Comparison of ENCODE assay signal across 8 cellular contexts in the genomic region with DNA sequence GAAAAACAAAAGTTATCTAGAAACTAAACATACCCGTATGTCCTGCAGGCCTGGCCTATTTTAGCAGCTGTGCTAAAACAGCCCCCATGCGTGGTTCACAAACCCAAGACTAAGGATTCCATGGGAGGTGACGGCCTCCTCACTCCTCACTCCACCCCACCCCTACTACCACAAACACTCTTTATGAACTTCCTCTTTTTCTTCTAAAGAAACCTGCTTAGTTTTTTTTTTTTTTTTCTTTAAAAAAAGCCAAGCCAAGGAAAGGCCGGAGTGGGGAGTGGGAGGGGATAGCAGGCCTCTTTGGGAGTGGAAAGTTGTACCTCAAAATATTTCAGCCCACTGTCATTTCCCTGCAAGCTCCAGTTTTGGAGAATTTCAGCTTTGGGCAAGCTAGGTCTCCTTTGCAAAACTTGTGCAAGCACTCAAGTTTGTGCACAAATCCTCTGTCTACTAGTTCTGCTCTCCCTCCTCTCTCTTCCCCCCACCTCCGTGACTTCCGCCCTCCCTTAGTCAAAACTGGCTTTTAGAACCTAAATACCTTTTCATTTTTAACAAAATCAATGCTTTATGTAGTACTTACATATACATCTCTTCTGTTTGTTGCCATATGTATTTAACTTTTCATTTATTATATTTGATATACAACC. TPM values are rescaled to one million over a fixed set of nuclear protein-coding genes. Genes with fewer than 3 reads are reported as not detected.
DNase-seq lines count a peak whose midpoint lies in the region; ATAC-seq, FAIRE-seq and TF ChIP-seq lines count a peak whose summit lies in the region.

No MANE protein-coding gene starts in this region.

- H3K4me1 Mint-ChIP-seq in activated CD4-positive, alpha-beta T cell treated with anti-CD3 and anti-CD28 coated beads, Interleukin-2, amount 10 ng/mL, durations not matched to agents 7 days and 5 days, result peaks cover 77% of the 10 kb centered on the region
- H3K4me1 Mint-ChIP-seq in neural crest cell, result peaks cover 24% of the 10 kb centered on the region

- peaks cover 3% of the 10 kb centered on the region for H3K9me3 Mint-ChIP-seq in activated CD4-positive, alpha-beta T cell treated with anti-CD3 and anti-CD28 coated beads, Interleukin-2, amount 10 ng/mL, durations not matched to agents 7 days and 5 days
- no peaks in the 10 kb centered on the region for H3K9me3 Mint-ChIP-seq in neural crest cell

- H2AFZ ChIP-seq in H1 (ENCODE audit: low read length), result peak overlapping the region; percentile 81; the same call in 1 of the 2 replicates

- H3K27ac ChIP-seq in RWPE2 (ENCODE audit: poor library complexity, severe bottlenecking) (peak overlapping the region; percentile 76), H1 (ENCODE audit: low read depth, low read length) (no peak overlapping the region)

- peak overlapping the region; percentile 48; the same call in 1 of the 2 replicates for H3K18ac ChIP-seq in H1 (ENCODE audit: extremely low read depth, low read length)

- H3K4me1 ChIP-seq in RWPE2 (ENCODE audit: insufficient read depth, poor library complexity, severe bottlenecking) (peaks cover 51% of the 10 kb centered on the region), H1 (replicated peaks in 1 of 4; ENCODE audit: control insufficient read depth in 3 of 4, insufficient read depth in 4 of 4, low read length in 3 of 4) (peaks cover 0 to 3% (median 1%) of the 10 kb centered on the region in 4 experiments; a peak in 3 of 7 replicates)

- POLR2A ChIA-PET in activated CD4-positive, alpha-beta T cell treated with anti-CD3 and anti-CD28 coated beads, Interleukin-2, amount 10 ng/mL, durations not matched to agents 7 days and 5 days (lab: Charles Lee), result no interaction called here
- POLR2A ChIA-PET in H1 (lab: Charles Lee; ENCODE audit: partially characterized antibody), result interaction anchor here (0.9 to 1.7 kb wide), 3 partner anchors 15 to 30 kb away, joined by 3 read pairs; no protein-coding TSS in a partner anchor

- H2BK15ac ChIP-seq in H1 (ENCODE audit: low read length), result no peak overlapping the region

- H3K4me3 ChIP-seq in RWPE2 (ENCODE audit: severe bottlenecking) (peak overlapping the region; percentile 62), H1 (ENCODE audit: extremely low read depth in 1 of 4, insufficient read depth in 2 of 4, low read depth in 3 of 4, low read length in 4 of 4) (peak overlapping the region; percentile 73 to 84 (median 82))

- no peaks in the 10 kb centered on the region for H3K79me1 ChIP-seq in H1 (ENCODE audit: low read depth, low read length)

- H2BK12ac ChIP-seq in H1 (ENCODE audit: low read depth, low read length), result no peak overlapping the region

- peaks cover 34% of the 10 kb centered on the region for H3K36me3 Mint-ChIP-seq in activated CD4-positive, alpha-beta T cell treated with anti-CD3 and anti-CD28 coated beads, Interleukin-2, amount 10 ng/mL, durations not matched to agents 7 days and 5 days (ENCODE audit: low read depth)
- peaks cover 2% of the 10 kb centered on the region for H3K36me3 Mint-ChIP-seq in neural crest cell (ENCODE audit: low read depth)

- DNase-seq in activated CD4-positive, alpha-beta T cell treated with anti-CD3 and anti-CD28 coated beads, Interleukin-2, amount 10 ng/mL, durations not matched to agents 7 days and 5 days, result peak; percentile 47
- no peak for DNase-seq in activated CD4-positive, alpha-beta T cell treated with anti-CD3 and anti-CD28 coated beads for 4 hours
- no peak for DNase-seq in RWPE2 (ENCODE audit: low spot score)
- DNase-seq in H1 (ENCODE audit: low read depth in 1 of 2, low spot score in 2 of 2), result no peak
- no peak for DNase-seq in neural crest cell (ENCODE audit: low read depth, low spot score)
- DNase-seq in frontal cortex (ENCODE audit: low spot score in 2 of 2), result no peak
- no peak for DNase-seq in AG08396 (ENCODE audit: low spot score)

- no peak overlapping the region for H4K8ac ChIP-seq in H1 (ENCODE audit: extremely low read depth, insufficient read depth, low read length)

- H3K56ac ChIP-seq in H1 (replicated peaks; ENCODE audit: insufficient read length, low read depth, low read length), result no peak overlapping the region

- H3K27me3 ChIP-seq in RWPE2 (ENCODE audit: insufficient read depth, poor library complexity, severe bottlenecking) (no peaks in the 10 kb centered on the region), H1 (replicated peaks in 1 of 4; ENCODE audit: control insufficient read depth in 3 of 4, extremely low read depth in 1 of 4, insufficient read depth in 3 of 4, low read length in 3 of 4) (peaks cover 0 to 7% (median 0%) of the 10 kb centered on the region in 4 experiments; a peak in 2 of 7 replicates)

- H3K14ac ChIP-seq in H1 (ENCODE audit: insufficient read length), result no peak overlapping the region

- H3K9me3 ChIP-seq in RWPE2 (ENCODE audit: severe bottlenecking) (no peaks in the 10 kb centered on the region), H1 (ENCODE audit: insufficient read depth in 2 of 2, low read depth in 1 of 2, low read length in 1 of 2) (no peaks in the 10 kb centered on the region)

- no peaks in the 10 kb centered on the region for H4K20me1 ChIP-seq in H1 (replicated peaks in 1 of 2; ENCODE audit: control insufficient read depth in 1 of 2, insufficient read depth in 2 of 2, low read length in 2 of 2)

- FAIRE-seq in H1 (lab: Jason Lieb, UNC), result no peak
- FAIRE-seq in frontal cortex (lab: Jason Lieb, UNC), result no peak

- CTCF ChIA-PET in activated CD4-positive, alpha-beta T cell treated with anti-CD3 and anti-CD28 coated beads, Interleukin-2, amount 10 ng/mL, durations not matched to agents 7 days and 5 days (lab: Charles Lee), result interaction anchor here (0.7 to 3.2 kb wide), 12 partner anchors 8 to 138 kb away, joined by 3 to 13 read pairs (median 4); no protein-coding TSS in a partner anchor
- CTCF ChIA-PET in H1 (lab: Charles Lee; ENCODE audit: partially characterized antibody), result interaction anchor here (0.7 to 1.3 kb wide), 5 partner anchors 10 to 278 kb away, joined by 3 read pairs; no protein-coding TSS in a partner anchor

- no peak overlapping the region for H3K23ac ChIP-seq in H1 (ENCODE audit: insufficient read length)

- H2AK5ac ChIP-seq in H1 (ENCODE audit: low read depth, low read length), result no peak overlapping the region

- H3K4me2 ChIP-seq in H1 (ENCODE audit: insufficient read depth in 1 of 2, low read depth in 2 of 2, low read length in 2 of 2), result peak overlapping the region; percentile 86 to 96

- TF ChIP-seq EP300 in H1 (IDR thresholded peaks at IDR 0.05; ENCODE audit: borderline replicate concordance in 1 of 2, low read depth in 2 of 2, low read length in 2 of 2), result no peak

- no peak overlapping the region for H2BK20ac ChIP-seq in H1 (ENCODE audit: low read length)

- TF ChIP-seq RAD21 in H1 (IDR thresholded peaks at IDR 0.05 in 1 of 2, conservative IDR thresholded peaks at IDR 0.05 in 1 of 2; ENCODE audit: low read depth in 2 of 2, low read length in 2 of 2), result no peak

- no peaks in the 10 kb centered on the region for H3K79me2 ChIP-seq in H1 (ENCODE audit: control insufficient read depth in 1 of 2, insufficient read depth in 2 of 2, low read length in 2 of 2)

- H3K36me3 ChIP-seq in RWPE2 (ENCODE audit: low read depth), result peaks cover 18% of the 10 kb centered on the region
- H3K36me3 ChIP-seq in H1 (ENCODE audit: control insufficient read depth in 2 of 4, insufficient read depth in 4 of 4, low read length in 3 of 4), result no peaks in the 10 kb centered on the region

- H4K5ac ChIP-seq in H1 (ENCODE audit: insufficient read length, low read depth, low read length), result no peak overlapping the region

- no peak overlapping the region for H4K91ac ChIP-seq in H1 (replicated peaks; ENCODE audit: insufficient read length, low read length)

- TF ChIP-seq CTCF in RWPE2 (IDR thresholded peaks at IDR 0.05; ENCODE audit: poor library complexity, severe bottlenecking) (no peak), H1 (IDR thresholded peaks at IDR 0.05; ENCODE audit: control extremely low read depth in 1 of 3, insufficient read depth in 1 of 3, low read depth in 1 of 3, low read length in 3 of 3) (no peak), neural crest cell (conservative IDR thresholded peaks at IDR 0.05) (no peak)

- ATAC-seq in HG02973 (IDR thresholded peaks at IDR 0.05; ENCODE audit: unreplicated experiment), result peak; percentile 45
- no peak; the same call in 2 of the 3 replicates for ATAC-seq in RWPE2 (ENCODE audit: low read depth)

- peaks cover 8% of the 10 kb centered on the region; the same call in 1 of the 2 replicates for H3K23me2 ChIP-seq in H1 (ENCODE audit: low read depth, low read length)

- no peak overlapping the region for H2BK120ac ChIP-seq in H1 (replicated peaks; ENCODE audit: low read depth, low read length)

- H3K4me3 Mint-ChIP-seq in activated CD4-positive, alpha-beta T cell treated with anti-CD3 and anti-CD28 coated beads, Interleukin-2, amount 10 ng/mL, durations not matched to agents 7 days and 5 days, result peak overlapping the region; percentile 96
- H3K4me3 Mint-ChIP-seq in neural crest cell, result peak overlapping the region; percentile 96

- TF ChIP-seq POLR2A in H1 (IDR thresholded peaks at IDR 0.05; ENCODE audit: control extremely low read depth in 1 of 2, low read depth in 2 of 2, low read length in 2 of 2), result no peak

- 59% methylated on average over 5 of the region's 6 CpGs; no CpG with 5 or more reads in 1 of the 2 experiments for WGBS in H1 (ENCODE audit: extremely low coverage in 1 of 2, insufficient coverage in 1 of 2, insufficient read length in 1 of 2, insufficient replicate concordance in 2 of 2, low coverage in 1 of 2, low lambda C conversion rate in 2 of 2, missing lambda C conversion rate in 1 of 2), 2 experiments

- no peak overlapping the region for H3K4ac ChIP-seq in H1 (replicated peaks; ENCODE audit: insufficient read length, low read depth, low read length)

- no peak overlapping the region for H2BK5ac ChIP-seq in H1 (ENCODE audit: low read depth, low read length)

- H3K27me3 Mint-ChIP-seq in activated CD4-positive, alpha-beta T cell treated with anti-CD3 and anti-CD28 coated beads, Interleukin-2, amount 10 ng/mL, durations not matched to agents 7 days and 5 days, result no peaks in the 10 kb centered on the region
- no peaks in the 10 kb centered on the region for H3K27me3 Mint-ChIP-seq in neural crest cell (ENCODE audit: low read depth)

- peak overlapping the region; percentile 94 for H3K27ac Mint-ChIP-seq in activated CD4-positive, alpha-beta T cell treated with anti-CD3 and anti-CD28 coated beads, Interleukin-2, amount 10 ng/mL, durations not matched to agents 7 days and 5 days
- peak overlapping the region; percentile 93 for H3K27ac Mint-ChIP-seq in neural crest cell (ENCODE audit: unreplicated experiment)

- 0 out of 7 replicates have a peak overlapping the region, but pooled peaks of 2 of the 4 experiments have one; percentile 34 to 44 for H3K9ac ChIP-seq in H1 (replicated peaks in 1 of 4; ENCODE audit: extremely low read depth in 1 of 4, low read depth in 3 of 4, low read length in 3 of 4)

RNA-seq across cellular contexts. Expression of gene ANTXR2, which starts 0.5 kb away (rescaled TPM):
- 10 to 100 TPM; 27.3 to 30.0 TPM for total RNA-seq in activated CD4-positive, alpha-beta T cell treated with anti-CD3 and anti-CD28 coated beads, Interleukin-2, amount 10 ng/mL, durations not matched to agents 7 days and 5 days
- 7.5 and 7.9 TPM in 2 replicates for total RNA-seq in H1 (2021; fragmentation: NEBNext Ultra II Directional; extraction: Animal tissue kit (Norgen Biotek cat#: 25700))
- 0.89 and 1.1 TPM in 2 replicates for polyA plus RNA-seq in H1 (2011; rRNA removed)
- polyA plus RNA-seq in H1 (2011; cell fraction: cytosol; rRNA removed), result 2.2 TPM
- polyA plus RNA-seq in H1 (2011; cell fraction: nucleus; rRNA removed), result 1.5 TPM
- 5.7 to 8.8 TPM (median 6.2 TPM) in 4 replicates for polyA plus RNA-seq in H1 (2012, experiment 1 of 2)
- 0.18 TPM for polyA plus RNA-seq in H1 (2012, experiment 2 of 2)
- 8.0 TPM for polyA plus RNA-seq in H1 (2013, experiment 1 of 2)
- polyA plus RNA-seq in H1 (2013, experiment 2 of 2), result 7.9 TPM
- 2.8 and 4.6 TPM in 2 replicates for polyA minus RNA-seq in H1 (2011; rRNA and poly(A)+ RNA removed)
- polyA minus RNA-seq in H1 (2011; cell fraction: cytosol; rRNA and poly(A)+ RNA removed), result 5.1 TPM
- polyA minus RNA-seq in H1 (2011; cell fraction: nucleus; rRNA and poly(A)+ RNA removed), result 7.5 TPM
- total RNA-seq in neural crest cell (35.6 and 36.7 TPM in 2 replicates), frontal cortex (12.6 TPM)
